4 cellular contexts compared by ENCODE assay signal in genomic region chr7:154080249-154080648, GRCh38. TPM values are rescaled to one million over a fixed set of nuclear protein-coding genes. Genes with fewer than 3 reads are reported as not detected.
"Had no signal": no experiment of that assay in that cellular context is flagged by ENCODE, and none has a peak within 500 bp of the region (broad histone marks: within the 10 kb centered on the region; RNA-seq: fewer than 3 reads in every experiment).

No MANE protein-coding gene starts in this region.

RNA-seq across cellular contexts. Expression of gene DPP6, which starts 28.1 kb away (rescaled TPM):
- total RNA-seq: LHCN-M2, M059J, MCF 10A, NCI-H460 had no signal
